Comparison of ENCODE assay signal across 11 cellular contexts in genomic region chr14:91323031-91323430, GRCh38.
DNase-seq lines count a peak whose midpoint lies in the region; ATAC-seq and TF ChIP-seq lines count a peak whose summit lies in the region.
"Had no signal": no experiment of that assay in that cellular context is flagged by ENCODE, and none has a peak within 500 bp of the region (broad histone marks: within the 10 kb centered on the region; RNA-seq: fewer than 3 reads in every experiment).

No MANE protein-coding gene starts in this region.

- peak overlapping the region; percentile 99 for H3K27ac Mint-ChIP-seq in activated naive CD4-positive, alpha-beta T cell treated with anti-CD3 and anti-CD28 coated beads for 36 hours

- no peak overlapping the region for H3K4me2 ChIP-seq in SU-DHL-6 (ENCODE audit: low read depth, low read length, poor library complexity, severe bottlenecking)

- peaks cover 15% of the 10 kb centered on the region for H3K79me2 ChIP-seq in SU-DHL-6 (ENCODE audit: insufficient read depth, low read length)

- H3K27ac ChIP-seq in SU-DHL-6 (ENCODE audit: low read depth, low read length) = peak overlapping the region; percentile 91
- peak overlapping the region; percentile 47 to 75 (median 67) for H3K27ac ChIP-seq in esophagus squamous epithelium
- peak overlapping the region; percentile 84 for H3K27ac ChIP-seq in subcutaneous abdominal adipose tissue (ENCODE audit: low read depth, low read length)
- H3K27ac ChIP-seq: foreskin keratinocyte had no signal

- no peaks in the 10 kb centered on the region for H3K27me3 Mint-ChIP-seq in activated naive CD4-positive, alpha-beta T cell treated with anti-CD3 and anti-CD28 coated beads for 36 hours (ENCODE audit: low read depth)

- TF ChIP-seq POLR2A in esophagus squamous epithelium (IDR thresholded peaks at IDR 0.05) = no peak

- H3K4me3 Mint-ChIP-seq in activated naive CD4-positive, alpha-beta T cell treated with anti-CD3 and anti-CD28 coated beads for 36 hours = no peak overlapping the region
- H3K4me3 Mint-ChIP-seq: nephron progenitor cell had no signal

- CTCF ChIA-PET in activated naive CD4-positive, alpha-beta T cell treated with anti-CD3 and anti-CD28 coated beads for 36 hours (lab: Charles Lee) = interaction anchor here (0.6 to 6.4 kb wide), 36 partner anchors 8 to 735 kb away, joined by 3 to 99 read pairs (median 4); partner anchors contain the start of gene CCDC88C

- H3K36me3 ChIP-seq in SU-DHL-6 (ENCODE audit: low read length) = peaks cover 6% of the 10 kb centered on the region; the same call in 1 of the 2 replicates
- H3K36me3 ChIP-seq in esophagus squamous epithelium = peaks cover 0 to 80% (median 3%) of the 10 kb centered on the region in 3 donors
- H3K36me3 ChIP-seq in subcutaneous abdominal adipose tissue (ENCODE audit: control insufficient read depth in 5 of 5, insufficient read depth in 5 of 5, low read length in 5 of 5) = peaks cover 0 to 18% (median 6%) of the 10 kb centered on the region in 5 donors
- no peaks in the 10 kb centered on the region for H3K36me3 ChIP-seq in MG63

- H3K4me1 ChIP-seq in esophagus squamous epithelium (peaks cover under 1 to 55% (median 12%) of the 10 kb centered on the region in 3 donors), subcutaneous abdominal adipose tissue (ENCODE audit: control insufficient read depth in 5 of 5, insufficient read depth in 5 of 5, low read length in 5 of 5) (peaks cover 10 to 71% (median 22%) of the 10 kb centered on the region in 5 donors)
- H3K4me1 ChIP-seq: foreskin keratinocyte had no signal

- TF ChIP-seq CTCF in SU-DHL-6 (IDR thresholded peaks at IDR 0.05; ENCODE audit: insufficient read depth, low read length, poor library complexity, severe bottlenecking) (no peak), esophagus squamous epithelium (IDR thresholded peaks at IDR 0.05) (no peak)

- no peaks in the 10 kb centered on the region for H3K9me3 ChIP-seq in SU-DHL-6 (ENCODE audit: insufficient read depth, low read length)
- H3K9me3 ChIP-seq in esophagus squamous epithelium = no peaks in the 10 kb centered on the region
- no peaks in the 10 kb centered on the region for H3K9me3 ChIP-seq in subcutaneous abdominal adipose tissue (ENCODE audit: control insufficient read depth in 5 of 5, low read length in 5 of 5)
- H3K9me3 ChIP-seq in MG63 = no peaks in the 10 kb centered on the region

- peaks cover 44% of the 10 kb centered on the region for H3K36me3 Mint-ChIP-seq in activated naive CD4-positive, alpha-beta T cell treated with anti-CD3 and anti-CD28 coated beads for 36 hours (ENCODE audit: low read depth)

- intact Hi-C loops in activated naive CD4-positive, alpha-beta T cell treated with anti-CD3 and anti-CD28 coated beads for 36 hours (cut with micrococcal nuclease) = loop anchor here (1.0 to 2.0 kb wide), 6 partner anchors 50 to 548 kb away; partner anchors contain the start of gene PPP4R3A
- intact Hi-C loops in esophagus squamous epithelium (cut with DNase I) = no loop called here

- peaks cover 77% of the 10 kb centered on the region for H3K4me1 Mint-ChIP-seq in activated naive CD4-positive, alpha-beta T cell treated with anti-CD3 and anti-CD28 coated beads for 36 hours (ENCODE audit: low read depth)

- no peaks in the 10 kb centered on the region for H4K20me1 ChIP-seq in SU-DHL-6 (ENCODE audit: low read depth, low read length)

- no peaks in the 10 kb centered on the region for H3K27me3 ChIP-seq in SU-DHL-6 (ENCODE audit: low read length)
- no peaks in the 10 kb centered on the region for H3K27me3 ChIP-seq in esophagus squamous epithelium
- no peaks in the 10 kb centered on the region for H3K27me3 ChIP-seq in subcutaneous abdominal adipose tissue (ENCODE audit: control insufficient read depth in 5 of 5, insufficient read depth in 4 of 5, low read length in 5 of 5)
- no peaks in the 10 kb centered on the region for H3K27me3 ChIP-seq in MG63
- H3K27me3 ChIP-seq: dorsolateral prefrontal cortex, foreskin keratinocyte had no signal

- H3K9me3 Mint-ChIP-seq in activated naive CD4-positive, alpha-beta T cell treated with anti-CD3 and anti-CD28 coated beads for 36 hours = no peaks in the 10 kb centered on the region
- H3K9me3 Mint-ChIP-seq: nephron progenitor cell had no signal

- H3K4me3 ChIP-seq in SU-DHL-6 (ENCODE audit: insufficient read depth, low read length, poor library complexity, severe bottlenecking) (no peak overlapping the region), esophagus squamous epithelium (no peak overlapping the region), subcutaneous abdominal adipose tissue (ENCODE audit: low read depth in 1 of 5, low read length in 5 of 5) (no peak overlapping the region), MG63 (no peak overlapping the region)

- 70 to 95% methylated on average over 2 to 5 of the region's 6 CpGs for WGBS in esophagus squamous epithelium, 2 donors

- no peak for DNase-seq in activated naive CD4-positive, alpha-beta T cell treated with anti-CD3 and anti-CD28 coated beads for 36 hours
- DNase-seq in activated naive CD4-positive, alpha-beta T cell treated with anti-CD3 and anti-CD28 coated beads, Interleukin-2, amount 50 U/mL, for 16 hours = no peak
- DNase-seq in esophagus squamous epithelium (lab: John Stamatoyannopoulos, UW) = no peak
- DNase-seq in stimulated activated CD4-positive, alpha-beta T cell treated with anti-CD3 and anti-CD28 coated beads, Interleukin-4, amount 100 ng/mL, for 24 hours = no peak
- no peak for DNase-seq in MG63

- H3K9me2 ChIP-seq in SU-DHL-6 (replicated peaks; ENCODE audit: insufficient read depth, low read length) = no peaks in the 10 kb centered on the region

- H3K9ac ChIP-seq in SU-DHL-6 (ENCODE audit: low read length) (0 out of 2 replicates have a peak overlapping the region, but pooled peaks have one; percentile 42), subcutaneous abdominal adipose tissue (ENCODE audit: low read length in 5 of 5) (peak overlapping the region in 1 of 5 donors; percentile 56)

- peaks cover 32% of the 10 kb centered on the region for H3F3A ChIP-seq in SU-DHL-6 (ENCODE audit: insufficient read depth)

- no peak for ATAC-seq in HG03521 (IDR thresholded peaks at IDR 0.05; ENCODE audit: unreplicated experiment)

- H2AFZ ChIP-seq in SU-DHL-6 (ENCODE audit: low read depth, low read length, severe bottlenecking) = no peak overlapping the region
